In genomic region chr9:76223749-76224340, GRCh38 we compare ENCODE assay signal across 20 cellular contexts.
DNase-seq lines count a peak whose midpoint lies in the region; ATAC-seq, FAIRE-seq and TF ChIP-seq lines count a peak whose summit lies in the region.
"Had no signal": no experiment of that assay in that cellular context is flagged by ENCODE, and none has a peak within 500 bp of the region (broad histone marks: within the 10 kb centered on the region; RNA-seq: fewer than 3 reads in every experiment).

No MANE protein-coding gene starts in this region.

- no peak for TF ChIP-seq POLR2A in vagina (IDR thresholded peaks at IDR 0.05)

- intact Hi-C loops in Right ventricle myocardium superior (cut with DNase I) (no loop called here), cardiac septum (cut with DNase I) (no loop called here), vagina (cut with DNase I) (no loop called here)

- no peaks in the 10 kb centered on the region for H3K9me3 ChIP-seq in mesenchymal stem cell (ENCODE audit: control insufficient read depth, low read length)
- H3K9me3 ChIP-seq in vagina, result no peaks in the 10 kb centered on the region

- no peak overlapping the region for H2AFZ ChIP-seq in mesenchymal stem cell (ENCODE audit: low read depth, low read length)

- TF ChIP-seq CTCF in fibroblast of mammary gland (conservative IDR thresholded peaks at IDR 0.05; ENCODE audit: control insufficient read depth, insufficient read depth, low read depth, low read length) (no peak), vagina (IDR thresholded peaks at IDR 0.05) (no peak)

- no peaks in the 10 kb centered on the region for H3K4me1 Mint-ChIP-seq in immature natural killer cell

- H2BK15ac ChIP-seq in mesenchymal stem cell (ENCODE audit: low read depth, poor library complexity, severe bottlenecking), result no peak overlapping the region

- no peaks in the 10 kb centered on the region for H3K9me3 Mint-ChIP-seq in immature natural killer cell
- H3K9me3 Mint-ChIP-seq: activated CD8-positive, alpha-beta T cell treated with anti-CD3 and anti-CD28 coated beads for 36 hours had no signal

- no peak overlapping the region for H3K4me2 ChIP-seq in mesenchymal stem cell (ENCODE audit: low read length, poor library complexity, severe bottlenecking)

- no peak overlapping the region for H4K8ac ChIP-seq in mesenchymal stem cell (ENCODE audit: low read length)

- no peak overlapping the region for H2AK5ac ChIP-seq in mesenchymal stem cell (ENCODE audit: low read length, severe bottlenecking)

- H3K36me3 Mint-ChIP-seq in immature natural killer cell, result peaks cover 0 to 3% (median 0%) of the 10 kb centered on the region in 3 donors

- WGBS in mesenchymal stem cell, result 85% methylated on average over 3 of the region's 3 CpGs

- no peak for FAIRE-seq in HTR-8/SVneo (lab: Jason Lieb, UNC)
- FAIRE-seq: urothelium cell line had no signal

- no peak overlapping the region for H3K27ac Mint-ChIP-seq in immature natural killer cell
- H3K27ac Mint-ChIP-seq: activated CD8-positive, alpha-beta T cell treated with anti-CD3 and anti-CD28 coated beads for 36 hours had no signal

- no peaks in the 10 kb centered on the region for H3K79me1 ChIP-seq in mesenchymal stem cell (replicated peaks; ENCODE audit: low read length, poor library complexity, severe bottlenecking)

- no peak overlapping the region for H3K14ac ChIP-seq in mesenchymal stem cell (ENCODE audit: low read length in 2 of 2)

- H3K23ac ChIP-seq in mesenchymal stem cell (ENCODE audit: low read length in 2 of 2), result no peak overlapping the region

- H3K4me3 ChIP-seq in fibroblast of mammary gland (ENCODE audit: control insufficient read depth, low read depth, low read length) (no peak overlapping the region), mesenchymal stem cell (ENCODE audit: insufficient read depth in 1 of 2, low read depth in 1 of 2, low read length in 2 of 2) (no peak overlapping the region), vagina (no peak overlapping the region)

- H3K4me3 Mint-ChIP-seq in immature natural killer cell, result no peak overlapping the region
- H3K4me3 Mint-ChIP-seq: activated CD8-positive, alpha-beta T cell treated with anti-CD3 and anti-CD28 coated beads for 36 hours had no signal

- H2BK120ac ChIP-seq in mesenchymal stem cell (ENCODE audit: low read depth, low read length), result no peak overlapping the region

- H3K36me3 ChIP-seq in mesenchymal stem cell (ENCODE audit: control insufficient read depth in 1 of 2, insufficient read depth in 2 of 2, low read depth in 1 of 2, low read length in 2 of 2) (no peaks in the 10 kb centered on the region), vagina (no peaks in the 10 kb centered on the region)

- no peak overlapping the region for H3K4ac ChIP-seq in mesenchymal stem cell (ENCODE audit: low read depth in 1 of 2, low read length in 2 of 2)

- no peak overlapping the region for H2BK5ac ChIP-seq in mesenchymal stem cell (ENCODE audit: low read depth, low read length, poor library complexity, severe bottlenecking)

- H3K27me3 ChIP-seq in mesenchymal stem cell (ENCODE audit: control insufficient read depth in 1 of 2, insufficient read depth in 1 of 2, low read length in 2 of 2), result no peaks in the 10 kb centered on the region
- no peaks in the 10 kb centered on the region for H3K27me3 ChIP-seq in vagina

- H3K4me1 ChIP-seq in mesenchymal stem cell (ENCODE audit: control insufficient read depth, insufficient read depth, low read depth, low read length) (peaks cover 3% of the 10 kb centered on the region), vagina (peaks cover 5% of the 10 kb centered on the region)

- no peak overlapping the region for H3K9ac ChIP-seq in mesenchymal stem cell (ENCODE audit: low read length)

- H3K27ac ChIP-seq in mesenchymal stem cell (ENCODE audit: low read length, poor library complexity, severe bottlenecking) (no peak overlapping the region), vagina (peak overlapping the region; percentile 19)

- peak; percentile 24 for ATAC-seq in Right ventricle myocardium superior (ENCODE audit: poor library complexity)
- ATAC-seq: activated CD4-positive, CD25-positive, alpha-beta regulatory T cell treated with anti-CD3 and anti-CD28 coated beads, Interleukin-2, amount 50 U/mL, for 24 hours; activated CD8-positive, alpha-beta T cell treated with anti-CD3 and anti-CD28 coated beads for 36 hours; HCT116 had no signal

- no peak overlapping the region for H4K91ac ChIP-seq in mesenchymal stem cell (ENCODE audit: low read length)

- H2BK12ac ChIP-seq in mesenchymal stem cell (ENCODE audit: low read length in 2 of 2), result no peak overlapping the region

- no peak overlapping the region for H3K18ac ChIP-seq in mesenchymal stem cell (ENCODE audit: low read depth in 1 of 2, low read length in 2 of 2)

- DNase-seq in Right ventricle myocardium superior (no peak), cardiac septum (ENCODE audit: low spot score) (no peak), fibroblast of mammary gland (ENCODE audit: low read depth) (peak; percentile 39), mesenchymal stem cell (peak; percentile 17), vagina (ENCODE audit: extremely low spot score in 2 of 2) (no peak), immature natural killer cell (no peak), HTR-8/SVneo (ENCODE audit: insufficient read length, low spot score) (no peak)
- DNase-seq in stimulated activated CD4-positive, alpha-beta T cell treated with anti-CD3 and anti-CD28 coated beads, Interleukin-1b, Interleukin-23, amount 100 ng/mL, for 48 hours, result no peak
- DNase-seq: activated CD8-positive, alpha-beta T cell treated with anti-CD3 and anti-CD28 coated beads for 36 hours; activated naive CD4-positive, alpha-beta T cell treated with Interleukin-2 at 50 U/mL for 16 hours; aorta; Kasumi-1; NCI-H1092 treated with DMSO at 0.1 percent for 48 hours; NCI-H2107; NCI-H524 treated with DMSO at 0.1 percent for 48 hours; RPMI8226; stimulated activated CD8-positive, alpha-beta memory T cell treated with anti-CD3 and anti-CD28 coated beads, Interleukin-4, amount 100 ng/mL, for 48 hours had no signal

- peaks cover 0 to 5% (median 3%) of the 10 kb centered on the region in 3 donors for H3K27me3 Mint-ChIP-seq in immature natural killer cell (ENCODE audit: low read depth in 3 of 3)
- H3K27me3 Mint-ChIP-seq: activated CD8-positive, alpha-beta T cell treated with anti-CD3 and anti-CD28 coated beads for 36 hours had no signal

Comparison
In these comparisons a context has a peak if more than half of its experiments do, and no peak if none do; other contexts are left out.
1. DNase-seq: peak in fibroblast of mammary gland (single experiment) and mesenchymal stem cell (single experiment); none in Right ventricle myocardium superior (single experiment), cardiac septum (single experiment), vagina (0 of 2), immature natural killer cell (0 of 3), stimulated activated CD4-positive, alpha-beta T cell treated with anti-CD3 and anti-CD28 coated beads, Interleukin-1b, Interleukin-23, amount 100 ng/mL, for 48 hours (single experiment) and HTR-8/SVneo (single experiment).